In the genomic region with DNA sequence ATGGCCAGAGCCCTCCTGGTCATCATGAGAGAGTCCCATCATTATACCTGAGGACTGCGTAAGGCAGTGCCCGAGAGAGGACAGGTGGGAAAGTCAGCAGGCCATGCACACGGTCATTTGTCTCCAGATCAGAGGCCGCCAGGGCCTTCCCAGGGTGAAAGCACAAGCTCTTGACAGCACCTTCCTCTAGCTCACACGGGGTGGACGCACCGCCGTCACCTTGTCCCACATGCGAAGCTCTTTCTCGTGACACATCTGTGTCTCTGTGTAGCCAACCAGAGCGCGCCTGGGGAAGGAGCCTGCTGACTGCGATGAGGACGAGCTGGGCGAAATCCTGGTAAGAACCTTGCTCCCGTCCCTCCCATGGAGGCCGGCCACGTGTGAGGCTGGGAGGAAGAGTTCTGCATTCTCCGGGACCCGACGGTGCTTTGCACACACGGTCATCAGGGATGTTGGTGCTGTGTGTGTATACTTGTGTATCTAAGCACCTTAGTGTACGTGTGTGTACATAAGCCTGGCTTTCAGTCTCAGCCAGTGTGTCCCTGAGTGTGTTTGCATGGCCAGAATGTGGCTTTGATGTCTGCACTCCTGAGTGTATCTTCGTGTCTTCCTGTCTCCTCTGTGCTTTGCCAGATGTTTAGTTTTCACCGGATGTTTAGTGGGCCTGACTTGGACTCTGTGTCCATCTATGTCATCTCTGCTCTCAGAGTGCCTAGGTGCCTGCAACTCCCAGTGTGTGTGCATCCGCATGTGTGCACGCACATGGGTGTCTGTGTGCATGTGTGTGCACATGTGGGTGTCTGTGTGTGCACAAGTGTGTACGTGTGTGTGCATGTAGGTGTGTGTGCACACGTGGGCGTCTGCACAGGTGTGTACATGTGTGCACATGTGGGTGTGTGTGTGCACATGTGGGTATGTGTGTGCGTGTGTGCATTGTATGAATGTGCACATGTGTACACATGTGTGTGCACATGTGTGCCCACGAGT, we compare ENCODE assay signal across 16 cellular contexts. TPM values are rescaled to one million over a fixed set of nuclear protein-coding genes. Genes with fewer than 3 reads are reported as not detected.
"Had no signal": no experiment of that assay in that cellular context is flagged by ENCODE, and none has a peak within 500 bp of the region (broad histone marks: within the 10 kb centered on the region; RNA-seq: fewer than 3 reads in every experiment).

No MANE protein-coding gene starts in this region.

- H3K4me2 ChIP-seq: neural progenitor cell had no signal

- H3K36me3 ChIP-seq: adrenal gland, neural progenitor cell, transverse colon had no signal

- DNase-seq: activated CD4-positive, alpha-beta memory T cell treated with anti-CD3 and anti-CD28 coated beads for 36 hours; activated CD4-positive, CD25-positive, alpha-beta regulatory T cell treated with anti-CD3 and anti-CD28 coated beads, Interleukin-2, amount 50 U/mL, for 72 hours; activated naive CD4-positive, alpha-beta T cell; activated T-cell treated with anti-CD3 and anti-CD28 coated beads, Interleukin-2, amount 50 U/mL, for 72 hours; body of pancreas; dermis blood vessel endothelial cell; glutamatergic neuron; mesendoderm; SHP77 treated with DMSO at 0.1 percent for 48 hours; stimulated activated CD4-positive, alpha-beta T cell treated with anti-CD3 and anti-CD28 coated beads, Interleukin-1b, Interleukin-23, amount 100 ng/mL, for 48 hours; transverse colon had no signal

- H3K4me3 ChIP-seq: adrenal gland, body of pancreas, neural progenitor cell, transverse colon had no signal

- H3K9me3 ChIP-seq: adrenal gland, body of pancreas, transverse colon had no signal

- H2AFZ ChIP-seq: neural progenitor cell, parathyroid adenoma had no signal

- ATAC-seq: activated T-cell treated with anti-CD3 and anti-CD28 coated beads, Interleukin-2, amount 50 U/mL, for 72 hours; esophagus mucosa had no signal

- H3K27ac ChIP-seq: adrenal gland, body of pancreas, neural progenitor cell, parathyroid adenoma, transverse colon had no signal

- H3K27me3 ChIP-seq: body of pancreas, neural progenitor cell had no signal

- H3K4me1 ChIP-seq: adrenal gland, neural progenitor cell, parathyroid adenoma had no signal

- H3K79me2 ChIP-seq: parathyroid adenoma had no signal

- H3K9ac ChIP-seq: neural progenitor cell, parathyroid adenoma had no signal

RNA-seq across cellular contexts. Expression of a gene that starts 30.0 kb away (rescaled TPM):
- total RNA-seq: myocyte had no signal
